Comparison of ENCODE assay signal across 10 cellular contexts in genomic region chr16:11871193-11871592, GRCh38. TPM values are rescaled to one million over a fixed set of nuclear protein-coding genes. Genes with fewer than 3 reads are reported as not detected.
DNase-seq lines count a peak whose midpoint lies in the region; ATAC-seq and TF ChIP-seq lines count a peak whose summit lies in the region.
"Had no signal": no experiment of that assay in that cellular context is flagged by ENCODE, and none has a peak within 500 bp of the region (broad histone marks: within the 10 kb centered on the region; RNA-seq: fewer than 3 reads in every experiment).

No MANE protein-coding gene starts in this region.

- peaks cover 16% of the 10 kb centered on the region for H3K4me1 ChIP-seq in PC-3 (ENCODE audit: insufficient read depth, low read length)
- peaks cover 18% of the 10 kb centered on the region for H3K4me1 ChIP-seq in testis

- H3K4me2 ChIP-seq in PC-3 (ENCODE audit: low read length), result no peak overlapping the region
- H3K4me2 ChIP-seq: BLaER1, PC-9 had no signal

- ATAC-seq in activated T-cell treated with anti-CD3 and anti-CD28 coated beads, Interleukin-2, amount 50 U/mL, for 72 hours (replicated peaks in 1 of 2), result no peak
- ATAC-seq in activated T-cell treated with anti-CD3 and anti-CD28 coated beads, Interleukin-2, amount 50 U/mL, for 4 hours, result no peak
- ATAC-seq in PC-3 (no peak), HG02798 (IDR thresholded peaks at IDR 0.05; ENCODE audit: poor library complexity, unreplicated experiment) (no peak)

- intact Hi-C loops in PC-3 (cut with micrococcal nuclease) (no loop called here), testis (cut with DNase I; ENCODE audit: low total_unique reads) (no loop called here)

- H3K27me3 ChIP-seq in PC-3 (ENCODE audit: low read length) (no peaks in the 10 kb centered on the region), testis (no peaks in the 10 kb centered on the region)
- H3K27me3 ChIP-seq: BLaER1 had no signal

- H3K9me3 ChIP-seq in PC-3 (ENCODE audit: low read length) (no peaks in the 10 kb centered on the region), testis (no peaks in the 10 kb centered on the region)
- H3K9me3 ChIP-seq: BLaER1 had no signal

- peaks cover 11% of the 10 kb centered on the region; the same call in 1 of the 2 replicates for H3K79me2 ChIP-seq in PC-3 (ENCODE audit: low read length)

- DNase-seq in activated T-cell treated with anti-CD3 and anti-CD28 coated beads, Interleukin-2, amount 50 U/mL, for 72 hours, result no peak
- DNase-seq in activated T-cell treated with anti-CD3 and anti-CD28 coated beads, Interleukin-2, amount 50 U/mL, for 4 hours, result no peak
- DNase-seq in PC-3 (no peak), fibroblast of the aortic adventitia (ENCODE audit: low read depth) (peak; percentile 55), testis (peak; percentile 38), NCI-H128 (lab: John Stamatoyannopoulos, UW; ENCODE audit: unreplicated experiment) (no peak), COR-L47 (lab: John Stamatoyannopoulos, UW) (no peak)
- DNase-seq: PC-9 had no signal

- CTCF ChIA-PET in PC-3 (lab: Charles Lee), result no interaction called here

- peaks cover 2 to 16% of the 10 kb centered on the region in 2 donors for H3K36me3 Mint-ChIP-seq in activated T-cell treated with anti-CD3 and anti-CD28 coated beads, Interleukin-2, amount 50 U/mL, for 72 hours (ENCODE audit: insufficient read depth in 2 of 2)
- peaks cover 11% of the 10 kb centered on the region for H3K36me3 Mint-ChIP-seq in activated T-cell treated with anti-CD3 and anti-CD28 coated beads, Interleukin-2, amount 50 U/mL, for 4 hours (ENCODE audit: insufficient read depth)

- BruUV-seq in PC-3 (replicated peaks; lab: Mats Ljungman, UMichigan), result no TSS peak

- 27 to 34% methylated on average over 7 of the region's 7 CpGs for WGBS in testis, 2 donors

- peaks cover 8% of the 10 kb centered on the region for H3F3A ChIP-seq in PC-3 (ENCODE audit: low read length, unreplicated experiment)

- no peak overlapping the region for H3K27ac ChIP-seq in PC-3 (ENCODE audit: low read length)
- no peak overlapping the region for H3K27ac ChIP-seq in testis
- H3K27ac ChIP-seq: BLaER1, PC-9 had no signal

- no peaks in the 10 kb centered on the region for H3K9me2 ChIP-seq in PC-3 (replicated peaks; ENCODE audit: low read length)

- POLR2A ChIA-PET in PC-3 (lab: Charles Lee; ENCODE audit: unreplicated experiment), result no interaction called here

- peaks cover 6% of the 10 kb centered on the region for H3K4me1 Mint-ChIP-seq in activated T-cell treated with anti-CD3 and anti-CD28 coated beads, Interleukin-2, amount 50 U/mL, for 72 hours (ENCODE audit: low read depth)
- H3K4me1 Mint-ChIP-seq in activated T-cell treated with anti-CD3 and anti-CD28 coated beads, Interleukin-2, amount 50 U/mL, for 4 hours (ENCODE audit: low read depth), result peaks cover 3% of the 10 kb centered on the region

- no peak overlapping the region for H3K4me3 Mint-ChIP-seq in activated T-cell treated with anti-CD3 and anti-CD28 coated beads, Interleukin-2, amount 50 U/mL, for 72 hours
- H3K4me3 Mint-ChIP-seq in activated T-cell treated with anti-CD3 and anti-CD28 coated beads, Interleukin-2, amount 50 U/mL, for 4 hours, result no peak overlapping the region

- TF ChIP-seq CTCF in PC-3 (conservative IDR thresholded peaks at IDR 0.05; ENCODE audit: low read depth, low read length) (peak; percentile 27; the same call in 1 of the 2 replicates), fibroblast of the aortic adventitia (IDR thresholded peaks at IDR 0.05; ENCODE audit: insufficient read depth, low read length) (peak; percentile 18), testis (IDR thresholded peaks at IDR 0.05) (no peak)

- H3K9me3 Mint-ChIP-seq in activated T-cell treated with anti-CD3 and anti-CD28 coated beads, Interleukin-2, amount 50 U/mL, for 72 hours, result no peaks in the 10 kb centered on the region
- H3K9me3 Mint-ChIP-seq in activated T-cell treated with anti-CD3 and anti-CD28 coated beads, Interleukin-2, amount 50 U/mL, for 4 hours, result no peaks in the 10 kb centered on the region

- H3K36me3 ChIP-seq in PC-3 (ENCODE audit: low read depth, low read length), result peaks cover 35% of the 10 kb centered on the region
- H3K36me3 ChIP-seq in testis (ENCODE audit: low read depth, missing control alignments), result no peaks in the 10 kb centered on the region

- H2AFZ ChIP-seq in PC-3 (ENCODE audit: low read length), result no peak overlapping the region
- H2AFZ ChIP-seq: PC-9 had no signal

- H4K20me1 ChIP-seq in PC-3 (ENCODE audit: low read length), result peaks cover 6% of the 10 kb centered on the region

- no peak overlapping the region for H3K9ac ChIP-seq in PC-3 (ENCODE audit: low read length)
- H3K9ac ChIP-seq: BLaER1 had no signal

- H3K27ac Mint-ChIP-seq in activated T-cell treated with anti-CD3 and anti-CD28 coated beads, Interleukin-2, amount 50 U/mL, for 72 hours, result peak overlapping the region; percentile 87

- no peak for TF ChIP-seq POLR2A in testis (IDR thresholded peaks at IDR 0.05)

- H3K4me3 ChIP-seq in PC-3 (ENCODE audit: low read length) (no peak overlapping the region), fibroblast of the aortic adventitia (ENCODE audit: low read depth, low read length) (no peak overlapping the region), testis (no peak overlapping the region)
- H3K4me3 ChIP-seq: BLaER1, PC-9 had no signal

- H3K27me3 Mint-ChIP-seq in activated T-cell treated with anti-CD3 and anti-CD28 coated beads, Interleukin-2, amount 50 U/mL, for 72 hours (ENCODE audit: low read depth), result no peaks in the 10 kb centered on the region
- no peaks in the 10 kb centered on the region for H3K27me3 Mint-ChIP-seq in activated T-cell treated with anti-CD3 and anti-CD28 coated beads, Interleukin-2, amount 50 U/mL, for 4 hours (ENCODE audit: low read depth)

RNA-seq across cellular contexts. Expression of gene RSL1D1, which starts 19.9 kb away (rescaled TPM):
- total RNA-seq in activated T-cell treated with anti-CD3 and anti-CD28 coated beads, Interleukin-2, amount 50 U/mL, for 72 hours, result 100 to 1,000 TPM; 267 to 360 TPM
- total RNA-seq in activated T-cell treated with anti-CD3 and anti-CD28 coated beads, Interleukin-2, amount 50 U/mL, for 4 hours, result 100 to 1,000 TPM; 464 to 500 (median 484) TPM
- 75.9 and 105 TPM in 2 replicates for total RNA-seq in PC-3 (2014; rRNA removed)
- 178 and 183 TPM in 2 replicates for total RNA-seq in fibroblast of the aortic adventitia (ENCODE audit: low replicate concordance)
- 10 to 100 TPM; 79.3 to 97.6 TPM for total RNA-seq in testis
- 101 TPM for polyA plus RNA-seq in testis (ENCODE audit: insufficient read depth, low read depth, low replicate concordance)

RNA-seq across cellular contexts. Expression of gene GSPT1, which starts 44.6 kb away (rescaled TPM):
- total RNA-seq in activated T-cell treated with anti-CD3 and anti-CD28 coated beads, Interleukin-2, amount 50 U/mL, for 72 hours, result 100 to 1,000 TPM; 174 to 183 TPM
- 100 to 1,000 TPM; 266 to 281 (median 276) TPM for total RNA-seq in activated T-cell treated with anti-CD3 and anti-CD28 coated beads, Interleukin-2, amount 50 U/mL, for 4 hours
- 67.9 and 84.0 TPM in 2 replicates for total RNA-seq in PC-3 (2014; rRNA removed)
- total RNA-seq in fibroblast of the aortic adventitia (ENCODE audit: low replicate concordance), result 106 and 126 TPM in 2 replicates
- 10 to 100 TPM; 78.5 to 83.9 TPM for total RNA-seq in testis
- 140 TPM for polyA plus RNA-seq in testis (ENCODE audit: insufficient read depth, low read depth, low replicate concordance)

Comparison
In these comparisons a context has a peak if more than half of its experiments do, and no peak if none do; other contexts are left out.
1. DNase-seq: peak in fibroblast of the aortic adventitia (single experiment) and testis (single experiment); none in activated T-cell treated with anti-CD3 and anti-CD28 coated beads, Interleukin-2, amount 50 U/mL, for 72 hours (0 of 2), activated T-cell treated with anti-CD3 and anti-CD28 coated beads, Interleukin-2, amount 50 U/mL, for 4 hours (single experiment), PC-3 (single experiment), NCI-H128 (single experiment) and COR-L47 (single experiment).
2. CTCF ChIP-seq: peak in PC-3 (single experiment) and fibroblast of the aortic adventitia (single experiment); none in testis (0 of 3).